In the genomic region with DNA sequence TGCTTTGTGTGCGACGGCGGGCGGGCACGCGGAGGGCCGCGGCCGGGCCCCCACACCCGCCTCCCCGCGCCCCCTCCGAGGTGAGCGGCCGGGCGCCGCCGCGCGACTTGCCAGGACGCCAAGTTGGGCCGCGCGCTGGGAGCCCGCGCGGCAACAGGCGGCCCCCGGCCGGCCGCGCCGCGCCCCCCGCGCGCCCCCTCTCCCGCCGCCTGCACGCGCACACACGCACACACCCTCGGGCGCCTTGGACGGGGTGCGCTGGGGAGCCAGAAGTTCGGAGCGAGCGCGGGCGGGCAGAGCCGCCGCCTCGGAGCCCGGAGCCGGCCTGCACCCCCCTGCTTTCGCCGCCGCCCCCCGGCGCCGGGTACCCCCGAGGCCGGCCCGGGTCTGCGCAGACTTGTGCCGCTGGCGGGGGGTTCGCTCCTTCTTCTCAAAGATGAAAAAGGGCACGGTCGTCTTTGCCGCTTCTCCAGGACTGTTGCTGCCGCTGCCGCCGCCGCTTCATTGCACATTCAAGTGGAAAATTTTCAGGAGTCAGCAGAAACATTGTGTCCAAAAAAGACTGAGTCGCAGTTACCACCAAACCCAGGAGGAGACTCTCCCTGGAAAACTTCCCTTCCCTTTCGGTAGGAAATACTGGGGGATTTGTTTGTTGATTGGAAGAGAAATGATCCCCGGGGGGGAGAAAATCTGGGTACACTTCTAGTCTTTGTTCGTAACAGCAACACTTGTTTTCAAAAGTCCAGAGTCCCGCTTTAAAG, we compare ENCODE assay signal across 8 cellular contexts. TPM values are rescaled to one million over a fixed set of nuclear protein-coding genes. Genes with fewer than 3 reads are reported as not detected.
A peak's percentile ranks its signal among the peaks of the same experiment; 100 is the strongest.
DNase-seq lines count a peak whose midpoint lies in the region; ATAC-seq and TF ChIP-seq lines count a peak whose summit lies in the region.

No MANE protein-coding gene starts in this region.

- H3K36me3 ChIP-seq in parathyroid adenoma (ENCODE audit: control insufficient read depth, insufficient read depth, low read length), result no peaks in the 10 kb centered on the region

- H3K4me2 ChIP-seq in parathyroid adenoma (ENCODE audit: low read length), result peak overlapping the region; percentile 74

- no peak overlapping the region for H3K9ac ChIP-seq in parathyroid adenoma

- peak overlapping the region; percentile 36 for H3K4me3 ChIP-seq in Jurkat, Clone E6-1 (ENCODE audit: low read length)
- peak overlapping the region; percentile 54 for H3K4me3 ChIP-seq in parathyroid adenoma (ENCODE audit: low read depth, low read length)

- H3K9me3 ChIP-seq in parathyroid adenoma (ENCODE audit: control insufficient read depth, low read length), result no peaks in the 10 kb centered on the region

- no peaks in the 10 kb centered on the region for H3K36me3 Mint-ChIP-seq in activated T-helper 2 cell treated with anti-CD3 and anti-CD28 coated beads, Interferon-gamma antibody, Interleukin-2, Interleukin-4, amounts not matched to agents 10 μg/mL and 5 μg/mL and 100 μg/mL, durations not matched to agents 14 hours and 24 hours and 36 hours (ENCODE audit: low read depth)

- H3K27ac ChIP-seq in parathyroid adenoma, result peak overlapping the region; percentile 73

- intact Hi-C loops in activated T-helper 2 cell treated with anti-CD3 and anti-CD28 coated beads, Interferon-gamma antibody, Interleukin-2, Interleukin-4, amounts not matched to agents 10 μg/mL and 5 μg/mL and 100 μg/mL, durations not matched to agents 14 hours and 24 hours and 36 hours (cut with micrococcal nuclease), result loop anchor here (10.0 kb wide), 1 partner anchor 140 kb away; no protein-coding TSS in a partner anchor
- intact Hi-C loops in cardiac septum (cut with DNase I), result loop anchor here (2.0 to 5.0 kb wide), 6 partner anchors 18 to 298 kb away; partner anchors contain the start of gene PARVA

- H3K9me3 Mint-ChIP-seq in activated T-helper 2 cell treated with anti-CD3 and anti-CD28 coated beads, Interferon-gamma antibody, Interleukin-2, Interleukin-4, amounts not matched to agents 10 μg/mL and 5 μg/mL and 100 μg/mL, durations not matched to agents 14 hours and 24 hours and 36 hours, result no peaks in the 10 kb centered on the region

- H2AFZ ChIP-seq in parathyroid adenoma, result peak overlapping the region; percentile 58

- no peaks in the 10 kb centered on the region for H3K4me1 ChIP-seq in parathyroid adenoma

- H3K27ac Mint-ChIP-seq in activated T-helper 2 cell treated with anti-CD3 and anti-CD28 coated beads, Interferon-gamma antibody, Interleukin-2, Interleukin-4, amounts not matched to agents 10 μg/mL and 5 μg/mL and 100 μg/mL, durations not matched to agents 14 hours and 24 hours and 36 hours, result no peak overlapping the region

- DNase-seq in ELR (ENCODE audit: low read depth), result peak; percentile 55
- DNase-seq in Jurkat, Clone E6-1 (ENCODE audit: low read depth, low spot score), result no peak
- DNase-seq in activated T-helper 2 cell treated with anti-CD3 and anti-CD28 coated beads, Interferon-gamma antibody, Interleukin-2, Interleukin-4, amounts not matched to agents 10 μg/mL and 5 μg/mL and 100 μg/mL, durations not matched to agents 14 hours and 24 hours and 36 hours (ENCODE audit: low spot score), result no peak
- peak; percentile 75 for DNase-seq in cardiac septum (ENCODE audit: low spot score)
- no peak for DNase-seq in GM19238 (ENCODE audit: insufficient read length, low spot score)
- no peak for DNase-seq in NOMO-1 treated with DMSO at 0.1 percent for 48 hours (lab: John Stamatoyannopoulos, UW; ENCODE audit: unreplicated experiment)

- H3K27me3 ChIP-seq in parathyroid adenoma (ENCODE audit: control insufficient read depth, insufficient read depth, low read length), result no peaks in the 10 kb centered on the region

- H3K4me1 Mint-ChIP-seq in activated T-helper 2 cell treated with anti-CD3 and anti-CD28 coated beads, Interferon-gamma antibody, Interleukin-2, Interleukin-4, amounts not matched to agents 10 μg/mL and 5 μg/mL and 100 μg/mL, durations not matched to agents 14 hours and 24 hours and 36 hours (ENCODE audit: low read depth), result peaks cover 6% of the 10 kb centered on the region

- peaks cover 68% of the 10 kb centered on the region for H3K27me3 Mint-ChIP-seq in activated T-helper 2 cell treated with anti-CD3 and anti-CD28 coated beads, Interferon-gamma antibody, Interleukin-2, Interleukin-4, amounts not matched to agents 10 μg/mL and 5 μg/mL and 100 μg/mL, durations not matched to agents 14 hours and 24 hours and 36 hours (ENCODE audit: low read depth)

- peak overlapping the region; percentile 67 for H3K4me3 Mint-ChIP-seq in activated T-helper 2 cell treated with anti-CD3 and anti-CD28 coated beads, Interferon-gamma antibody, Interleukin-2, Interleukin-4, amounts not matched to agents 10 μg/mL and 5 μg/mL and 100 μg/mL, durations not matched to agents 14 hours and 24 hours and 36 hours (ENCODE audit: low read depth)

- ATAC-seq in GM19467 (IDR thresholded peaks at IDR 0.05; ENCODE audit: unreplicated experiment), result no peak

- H3K79me2 ChIP-seq in parathyroid adenoma, result peaks cover 9% of the 10 kb centered on the region

- no peak for TF ChIP-seq CTCF in parathyroid adenoma (IDR thresholded peaks at IDR 0.05)

RNA-seq across cellular contexts. Expression of gene TEAD1, which starts 0.9 kb away (rescaled TPM):
- polyA plus RNA-seq in Jurkat, Clone E6-1 (2012; ENCODE audit: insufficient read depth, insufficient read length), result 2.4 TPM
- total RNA-seq in activated T-helper 2 cell treated with anti-CD3 and anti-CD28 coated beads, Interferon-gamma antibody, Interleukin-2, Interleukin-4, amounts not matched to agents 10 μg/mL and 5 μg/mL and 100 μg/mL, durations not matched to agents 14 hours and 24 hours and 36 hours, result 1.0 and 1.3 TPM in 2 replicates
- total RNA-seq in cardiac septum, result 103 TPM

Comparison
In these comparisons a context has a peak if more than half of its experiments do, and no peak if none do; other contexts are left out.
1. DNase-seq: peak in ELR (single experiment) and cardiac septum (single experiment); none in Jurkat, Clone E6-1 (single experiment), activated T-helper 2 cell treated with anti-CD3 and anti-CD28 coated beads, Interferon-gamma antibody, Interleukin-2, Interleukin-4, amounts not matched to agents 10 μg/mL and 5 μg/mL and 100 μg/mL, durations not matched to agents 14 hours and 24 hours and 36 hours (single experiment), GM19238 (single experiment) and NOMO-1 treated with DMSO at 0.1 percent for 48 hours (single experiment).
2. RNA of gene TEAD1, which starts 0.9 kb away (total RNA-seq): 103 TPM in cardiac septum (single experiment); 1.0 to 1.3 TPM in activated T-helper 2 cell treated with anti-CD3 and anti-CD28 coated beads, Interferon-gamma antibody, Interleukin-2, Interleukin-4, amounts not matched to agents 10 μg/mL and 5 μg/mL and 100 μg/mL, durations not matched to agents 14 hours and 24 hours and 36 hours; every median in the first group is over 10 times any median in the second.